Comparison of ENCODE assay signal across 7 cellular contexts in genomic region chr10:92839191-92840085, GRCh38. TPM values are rescaled to one million over a fixed set of nuclear protein-coding genes. Genes with fewer than 3 reads are reported as not detected.
A peak's percentile ranks its signal among the peaks of the same experiment; 100 is the strongest.
DNase-seq lines count a peak whose midpoint lies in the region; ATAC-seq, FAIRE-seq and TF ChIP-seq lines count a peak whose summit lies in the region.

No MANE protein-coding gene starts in this region.

- no peaks in the 10 kb centered on the region for H3K36me3 ChIP-seq in heart left ventricle

- no peaks in the 10 kb centered on the region for H3K4me1 Mint-ChIP-seq in activated T-cell treated with anti-CD3 and anti-CD28 coated beads, Interleukin-2, amount 50 U/mL, for 4 hours (ENCODE audit: low read depth)

- intact Hi-C loops in heart left ventricle (cut with DNase I): loop anchor here in 8 of 10 donors (5.0 to 10.0 kb wide), 4 partner anchors 38 to 245 kb away; partner anchors contain the start of gene KIF11 (in 3 of the 8)

- H3K27ac ChIP-seq in heart left ventricle: peak overlapping the region in 9 of 12 donors; percentile 19 to 75 (median 63)

- H3K4me1 ChIP-seq in heart left ventricle: peaks cover 0 to 23% (median 9%) of the 10 kb centered on the region in 12 donors

- H3K36me3 Mint-ChIP-seq in activated T-cell treated with anti-CD3 and anti-CD28 coated beads, Interleukin-2, amount 50 U/mL, for 4 hours (ENCODE audit: insufficient read depth): no peaks in the 10 kb centered on the region

- H3K27me3 ChIP-seq in heart left ventricle: no peaks in the 10 kb centered on the region

- H3K4me3 Mint-ChIP-seq in activated T-cell treated with anti-CD3 and anti-CD28 coated beads, Interleukin-2, amount 50 U/mL, for 4 hours: no peak overlapping the region

- WGBS in heart left ventricle, 4 donors: 27 to 44% (median 33%) methylated on average over 10 of the region's 10 CpGs

- no peaks in the 10 kb centered on the region for H3K9me3 ChIP-seq in heart left ventricle

- peak in 1 of 2 donors; percentile 46 for ATAC-seq in activated T-cell treated with anti-CD3 and anti-CD28 coated beads, Interleukin-2, amount 50 U/mL, for 4 hours
- peak in 3 of 4 donors; percentile 20 to 71 (median 46) for ATAC-seq in heart left ventricle

- FAIRE-seq in GM12891 (lab: Jason Lieb, UNC): peak; percentile 79

- no peak overlapping the region for H3K4me3 ChIP-seq in heart left ventricle

- DNase-seq in GM12891 (ENCODE audit: insufficient read length, low spot score): peak; percentile 23
- DNase-seq in NCI-H460 (ENCODE audit: extremely low read depth, low read depth): peak; percentile 27
- peak; percentile 37 for DNase-seq in activated T-cell treated with anti-CD3 and anti-CD28 coated beads, Interleukin-2, amount 50 U/mL, for 4 hours
- peak; percentile 62 to 88 (median 69) for DNase-seq in heart left ventricle
- peak; percentile 65 to 75 for DNase-seq in stimulated activated CD4-positive, alpha-beta T cell treated with anti-CD3 and anti-CD28 coated beads, Interleukin-2, amount 100 ng/mL, for 24 hours
- no peak for DNase-seq in SW480 (ENCODE audit: low spot score)
- DNase-seq in A172 (ENCODE audit: low spot score): no peak

- no peaks in the 10 kb centered on the region for H3K27me3 Mint-ChIP-seq in activated T-cell treated with anti-CD3 and anti-CD28 coated beads, Interleukin-2, amount 50 U/mL, for 4 hours (ENCODE audit: low read depth)

- TF ChIP-seq POLR2A in GM12891 (IDR thresholded peaks at IDR 0.05; ENCODE audit: low read depth, low read length) (no peak), heart left ventricle (IDR thresholded peaks at IDR 0.05) (no peak)

- H3K9me3 Mint-ChIP-seq in activated T-cell treated with anti-CD3 and anti-CD28 coated beads, Interleukin-2, amount 50 U/mL, for 4 hours: no peaks in the 10 kb centered on the region

- peak in 7 of 12 donors; percentile 26 to 52 (median 38) for TF ChIP-seq CTCF in heart left ventricle (IDR thresholded peaks at IDR 0.05)

TF ChIP-seq in GM12891, 5 proteins besides CTCF, POLR2A, EP300 and RAD21:
- TF ChIP-seq POU2F2 (IDR thresholded peaks at IDR 0.05; ENCODE audit: low read depth, low read length): no peak
- TF ChIP-seq SPI1 (IDR thresholded peaks at IDR 0.05; ENCODE audit: low read depth, low read length): no peak
- TF ChIP-seq POLR2AphosphoS5 (IDR thresholded peaks at IDR 0.05; ENCODE audit: low read depth, low read length): no peak
- TF ChIP-seq TAF1 (IDR thresholded peaks at IDR 0.05; ENCODE audit: low read depth, low read length): no peak
- TF ChIP-seq PAX5 (IDR thresholded peaks at IDR 0.05; ENCODE audit: insufficient read depth, low read length, severe bottlenecking): no peak

RNA-seq across cellular contexts. Expression of gene EXOC6, which starts 8.9 kb away (rescaled TPM):
- 4.1 TPM for polyA plus RNA-seq in GM12891 (2012; ENCODE audit: low read depth, missing spikeins)
- total RNA-seq in NCI-H460 (2014; rRNA removed; shearing (Covaris generic)): 32.9 and 37.7 TPM in 2 replicates
- 23.4 and 29.4 TPM in 2 replicates for polyA plus RNA-seq in NCI-H460 (2014; cell fraction: nucleus; rRNA removed)
- 10 to 100 TPM; 10.3 to 11.2 (median 10.8) TPM for total RNA-seq in activated T-cell treated with anti-CD3 and anti-CD28 coated beads, Interleukin-2, amount 50 U/mL, for 4 hours
- total RNA-seq in heart left ventricle: 10 to 100 TPM in 5 of 9 donors, 1 to 10 TPM in 4; 7.8 to 12.3 (median 10.0) TPM
- polyA plus RNA-seq in heart left ventricle: 1 to 10 TPM; 5.8 to 6.7 TPM
- total RNA-seq in A172 (2014; rRNA removed; shearing (Covaris generic)): 15.7 and 17.6 TPM in 2 replicates

Comparison
In these comparisons a context has a peak if more than half of its experiments do, and no peak if none do; other contexts are left out.
1. DNase-seq: peak in GM12891 (single experiment), NCI-H460 (single experiment), activated T-cell treated with anti-CD3 and anti-CD28 coated beads, Interleukin-2, amount 50 U/mL, for 4 hours (single experiment), heart left ventricle (5 of 5) and stimulated activated CD4-positive, alpha-beta T cell treated with anti-CD3 and anti-CD28 coated beads, Interleukin-2, amount 100 ng/mL, for 24 hours (2 of 2); none in SW480 (single experiment) and A172 (single experiment).